In genomic region chr6:150684161-150684560, GRCh38 we compare ENCODE assay signal across 22 cellular contexts.
DNase-seq lines count a peak whose midpoint lies in the region; ATAC-seq and TF ChIP-seq lines count a peak whose summit lies in the region.
"Had no signal": no experiment of that assay in that cellular context is flagged by ENCODE, and none has a peak within 500 bp of the region (broad histone marks: within the 10 kb centered on the region; RNA-seq: fewer than 3 reads in every experiment).

No MANE protein-coding gene starts in this region.

- H3K27me3 Mint-ChIP-seq in naive B cell = no peaks in the 10 kb centered on the region
- H3K27me3 Mint-ChIP-seq: activated CD8-positive, alpha-beta T cell treated with anti-CD3 and anti-CD28 coated beads for 36 hours; activated T-cell treated with anti-CD3 and anti-CD28 coated beads, Interleukin-2, amount 50 U/mL, for 24 hours; stimulated activated naive CD8-positive, alpha-beta T cell treated with anti-CD3 and anti-CD28 coated beads, Interleukin-15, Interleukin-2, amounts not matched to agents 100 ng/mL and 50 ng/mL, for 24 hours had no signal

- no peak for TF ChIP-seq CTCF in left ventricle myocardium inferior (IDR thresholded peaks at IDR 0.05; ENCODE audit: borderline replicate concordance)
- TF ChIP-seq CTCF in upper lobe of right lung (IDR thresholded peaks at IDR 0.05) = no peak

- H3K27me3 ChIP-seq in left ventricle myocardium inferior (ENCODE audit: low read depth) (no peaks in the 10 kb centered on the region), duodenal mucosa (ENCODE audit: control insufficient read depth in 1 of 2, insufficient read depth in 2 of 2, low read length in 2 of 2) (no peaks in the 10 kb centered on the region), upper lobe of right lung (no peaks in the 10 kb centered on the region)

- no peak overlapping the region for H3K9ac ChIP-seq in duodenal mucosa (ENCODE audit: low read depth in 1 of 2, low read length in 2 of 2)

- H3K4me3 ChIP-seq in left ventricle myocardium inferior = peak overlapping the region; percentile 63
- no peak overlapping the region for H3K4me3 ChIP-seq in duodenal mucosa (ENCODE audit: low read depth in 1 of 2, low read length in 2 of 2)
- H3K4me3 ChIP-seq in upper lobe of right lung = peak overlapping the region; percentile 43
- H3K4me3 ChIP-seq: A549 had no signal

- H3K27ac ChIP-seq in left ventricle myocardium inferior (replicated peaks) (peak overlapping the region; percentile 85), duodenal mucosa (ENCODE audit: low read depth, low read length) (peak overlapping the region; percentile 47), upper lobe of right lung (peak overlapping the region; percentile 78), caudate nucleus (ENCODE audit: low read depth, low read length) (no peak overlapping the region)
- H3K27ac ChIP-seq: A549 had no signal

- H3K27ac Mint-ChIP-seq in naive B cell = peak overlapping the region; percentile 87 to 98 (median 97)
- H3K27ac Mint-ChIP-seq: activated CD8-positive, alpha-beta T cell treated with anti-CD3 and anti-CD28 coated beads for 36 hours; activated naive CD4-positive, alpha-beta T cell treated with anti-CD3 and anti-CD28 coated beads, Interleukin-2, amount 10 ng/mL, durations not matched to agents 7 days and 5 days; activated T-cell treated with anti-CD3 and anti-CD28 coated beads, Interleukin-2, amount 50 U/mL, for 24 hours; stimulated activated naive CD8-positive, alpha-beta T cell treated with anti-CD3 and anti-CD28 coated beads, Interleukin-15, Interleukin-2, amounts not matched to agents 100 ng/mL and 50 ng/mL, for 24 hours; T-helper 2 cell treated with Interferon-gamma antibody and Interleukin-4, amounts not matched to agents 5 μg/mL and 100 μg/mL, for 36 hours had no signal

- ATAC-seq in left ventricle myocardium superior (no peak), naive B cell (ENCODE audit: low read depth in 2 of 2) (no peak), upper lobe of right lung (no peak), GM18873 (IDR thresholded peaks at IDR 0.05; ENCODE audit: low FRiP score, unreplicated experiment) (no peak)
- ATAC-seq: A549; activated CD8-positive, alpha-beta T cell treated with anti-CD3 and anti-CD28 coated beads for 36 hours; PC-3 had no signal

- H3K36me3 ChIP-seq in left ventricle myocardium inferior = no peaks in the 10 kb centered on the region
- H3K36me3 ChIP-seq in duodenal mucosa (ENCODE audit: control insufficient read depth in 1 of 2, insufficient read depth in 2 of 2, low read length in 2 of 2) = no peaks in the 10 kb centered on the region
- no peaks in the 10 kb centered on the region for H3K36me3 ChIP-seq in upper lobe of right lung

- no peak for DNase-seq in left ventricle myocardium inferior
- DNase-seq in left ventricle myocardium superior = no peak
- no peak for DNase-seq in naive B cell
- DNase-seq in upper lobe of right lung = no peak
- no peak for DNase-seq in NCI-H226
- no peak for DNase-seq in caudate nucleus (lab: John Stamatoyannopoulos, UW)
- DNase-seq: activated CD4-positive, CD25-positive, alpha-beta regulatory T cell; activated CD8-positive, alpha-beta T cell treated with anti-CD3 and anti-CD28 coated beads for 36 hours; activated naive CD4-positive, alpha-beta T cell treated with anti-CD3 and anti-CD28 coated beads, Interleukin-2, amount 10 ng/mL, durations not matched to agents 7 days and 5 days; activated T-cell treated with anti-CD3 and anti-CD28 coated beads, Interleukin-2, amount 50 U/mL, for 24 hours; erythroblast; GDM1; HCEC 1CT; NCI-H774; occipital lobe; PC-3; stimulated activated CD4-positive, alpha-beta T cell treated with anti-CD3 and anti-CD28 coated beads, Interleukin-2, amount 100 ng/mL, for 24 hours had no signal

- H3K4me1 ChIP-seq in left ventricle myocardium inferior = peaks cover 43% of the 10 kb centered on the region
- H3K4me1 ChIP-seq in duodenal mucosa (ENCODE audit: control insufficient read depth in 1 of 2, insufficient read depth in 2 of 2, low read length in 2 of 2) = peaks cover 13 to 17% of the 10 kb centered on the region in 2 donors
- peaks cover 14% of the 10 kb centered on the region for H3K4me1 ChIP-seq in upper lobe of right lung
- H3K4me1 ChIP-seq: A549 had no signal

- H3K4me1 Mint-ChIP-seq in naive B cell = peaks cover 79 to 98% (median 92%) of the 10 kb centered on the region in 3 donors

- peaks cover 15 to 16% of the 10 kb centered on the region in 2 donors for H3K36me3 Mint-ChIP-seq in naive B cell
- H3K36me3 Mint-ChIP-seq: activated naive CD4-positive, alpha-beta T cell treated with anti-CD3 and anti-CD28 coated beads, Interleukin-2, amount 10 ng/mL, durations not matched to agents 7 days and 5 days had no signal

- intact Hi-C loops in left ventricle myocardium inferior (cut with micrococcal nuclease) (no loop called here), left ventricle myocardium superior (cut with micrococcal nuclease) (loop anchor here (10.0 kb wide), 1 partner anchor 131 kb away; no protein-coding TSS in a partner anchor), upper lobe of right lung (cut with DNase I) (no loop called here)

- no peaks in the 10 kb centered on the region for H3K9me3 ChIP-seq in left ventricle myocardium inferior (replicated peaks)
- H3K9me3 ChIP-seq in duodenal mucosa (ENCODE audit: control insufficient read depth in 1 of 2, low read length in 2 of 2) = no peaks in the 10 kb centered on the region
- H3K9me3 ChIP-seq in upper lobe of right lung = no peaks in the 10 kb centered on the region
- H3K9me3 ChIP-seq: A549 had no signal

- H3K9me3 Mint-ChIP-seq in naive B cell = peaks cover 0 to 2% (median 0%) of the 10 kb centered on the region in 7 donors
- H3K9me3 Mint-ChIP-seq: activated CD8-positive, alpha-beta T cell treated with anti-CD3 and anti-CD28 coated beads for 36 hours; activated naive CD4-positive, alpha-beta T cell treated with anti-CD3 and anti-CD28 coated beads, Interleukin-2, amount 10 ng/mL, durations not matched to agents 7 days and 5 days; activated T-cell treated with anti-CD3 and anti-CD28 coated beads, Interleukin-2, amount 50 U/mL, for 24 hours; stimulated activated naive CD8-positive, alpha-beta T cell treated with anti-CD3 and anti-CD28 coated beads, Interleukin-15, Interleukin-2, amounts not matched to agents 100 ng/mL and 50 ng/mL, for 24 hours; T-helper 2 cell treated with Interferon-gamma antibody and Interleukin-4, amounts not matched to agents 5 μg/mL and 100 μg/mL, for 36 hours had no signal

- H3K4me3 Mint-ChIP-seq in naive B cell = peak overlapping the region; percentile 63 to 95 (median 78)
- H3K4me3 Mint-ChIP-seq: activated CD8-positive, alpha-beta T cell treated with anti-CD3 and anti-CD28 coated beads for 36 hours; activated naive CD4-positive, alpha-beta T cell treated with anti-CD3 and anti-CD28 coated beads, Interleukin-2, amount 10 ng/mL, durations not matched to agents 7 days and 5 days; activated T-cell treated with anti-CD3 and anti-CD28 coated beads, Interleukin-2, amount 50 U/mL, for 24 hours; stimulated activated naive CD8-positive, alpha-beta T cell treated with anti-CD3 and anti-CD28 coated beads, Interleukin-15, Interleukin-2, amounts not matched to agents 100 ng/mL and 50 ng/mL, for 24 hours; T-helper 2 cell treated with Interferon-gamma antibody and Interleukin-4, amounts not matched to agents 5 μg/mL and 100 μg/mL, for 36 hours had no signal

Comparison
In these comparisons a context has a peak if more than half of its experiments do, and no peak if none do; other contexts are left out.
1. H3K4me3 ChIP-seq: peak in left ventricle myocardium inferior (single experiment) and upper lobe of right lung (single experiment); none in duodenal mucosa (0 of 2).